1 cellular context compared by ENCODE assay signal in the genomic region with DNA sequence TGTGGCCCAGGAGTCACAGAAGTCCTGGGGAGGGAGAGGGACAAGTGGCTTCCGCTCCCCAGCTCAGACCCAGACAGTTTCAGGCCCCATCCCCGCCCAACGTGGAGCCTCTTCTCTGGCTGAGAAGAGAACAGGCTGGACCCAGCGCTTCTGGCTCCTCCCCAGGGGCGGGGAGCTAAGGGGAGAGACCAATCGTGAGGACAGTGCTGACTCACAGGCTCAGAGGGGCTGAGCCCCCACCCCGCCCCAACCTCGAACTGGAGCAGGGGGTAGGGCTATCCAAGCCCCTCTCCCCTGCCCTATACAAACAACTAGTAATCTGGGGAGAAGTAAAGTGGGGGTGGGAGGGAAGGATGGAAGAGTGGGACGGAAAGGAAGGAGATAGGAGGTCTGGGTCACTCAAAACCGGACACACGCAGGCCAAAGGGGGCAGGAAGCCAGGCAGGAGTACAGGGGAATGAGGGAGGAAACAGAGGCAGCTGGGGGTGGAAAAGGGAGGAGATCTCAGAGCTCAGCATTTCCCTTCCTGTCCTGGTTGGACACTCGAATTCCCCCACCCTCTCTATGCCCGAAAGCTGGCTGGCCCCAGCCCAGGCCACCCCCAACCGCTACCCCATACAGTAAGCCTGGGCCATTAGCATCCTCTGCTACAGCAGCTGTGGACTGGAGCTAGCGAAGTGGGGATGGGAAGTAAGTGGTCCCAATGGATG.
TF ChIP-seq lines count a peak whose summit lies in the region.

A gene with protein sequence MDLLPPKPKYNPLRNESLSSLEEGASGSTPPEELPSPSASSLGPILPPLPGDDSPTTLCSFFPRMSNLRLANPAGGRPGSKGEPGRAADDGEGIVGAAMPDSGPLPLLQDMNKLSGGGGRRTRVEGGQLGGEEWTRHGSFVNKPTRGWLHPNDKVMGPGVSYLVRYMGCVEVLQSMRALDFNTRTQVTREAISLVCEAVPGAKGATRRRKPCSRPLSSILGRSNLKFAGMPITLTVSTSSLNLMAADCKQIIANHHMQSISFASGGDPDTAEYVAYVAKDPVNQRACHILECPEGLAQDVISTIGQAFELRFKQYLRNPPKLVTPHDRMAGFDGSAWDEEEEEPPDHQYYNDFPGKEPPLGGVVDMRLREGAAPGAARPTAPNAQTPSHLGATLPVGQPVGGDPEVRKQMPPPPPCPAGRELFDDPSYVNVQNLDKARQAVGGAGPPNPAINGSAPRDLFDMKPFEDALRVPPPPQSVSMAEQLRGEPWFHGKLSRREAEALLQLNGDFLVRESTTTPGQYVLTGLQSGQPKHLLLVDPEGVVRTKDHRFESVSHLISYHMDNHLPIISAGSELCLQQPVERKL (minus strand): TSS at position 117 of the 710 bp plus-strand sequence. CDS start 221 bp downstream, outside the sequence.

TF ChIP-seq in HepG2, 621 proteins besides CTCF, POLR2A, EP300 and RAD21 (continued from another document and continues in another):
- TF ChIP-seq, protein P1, sequence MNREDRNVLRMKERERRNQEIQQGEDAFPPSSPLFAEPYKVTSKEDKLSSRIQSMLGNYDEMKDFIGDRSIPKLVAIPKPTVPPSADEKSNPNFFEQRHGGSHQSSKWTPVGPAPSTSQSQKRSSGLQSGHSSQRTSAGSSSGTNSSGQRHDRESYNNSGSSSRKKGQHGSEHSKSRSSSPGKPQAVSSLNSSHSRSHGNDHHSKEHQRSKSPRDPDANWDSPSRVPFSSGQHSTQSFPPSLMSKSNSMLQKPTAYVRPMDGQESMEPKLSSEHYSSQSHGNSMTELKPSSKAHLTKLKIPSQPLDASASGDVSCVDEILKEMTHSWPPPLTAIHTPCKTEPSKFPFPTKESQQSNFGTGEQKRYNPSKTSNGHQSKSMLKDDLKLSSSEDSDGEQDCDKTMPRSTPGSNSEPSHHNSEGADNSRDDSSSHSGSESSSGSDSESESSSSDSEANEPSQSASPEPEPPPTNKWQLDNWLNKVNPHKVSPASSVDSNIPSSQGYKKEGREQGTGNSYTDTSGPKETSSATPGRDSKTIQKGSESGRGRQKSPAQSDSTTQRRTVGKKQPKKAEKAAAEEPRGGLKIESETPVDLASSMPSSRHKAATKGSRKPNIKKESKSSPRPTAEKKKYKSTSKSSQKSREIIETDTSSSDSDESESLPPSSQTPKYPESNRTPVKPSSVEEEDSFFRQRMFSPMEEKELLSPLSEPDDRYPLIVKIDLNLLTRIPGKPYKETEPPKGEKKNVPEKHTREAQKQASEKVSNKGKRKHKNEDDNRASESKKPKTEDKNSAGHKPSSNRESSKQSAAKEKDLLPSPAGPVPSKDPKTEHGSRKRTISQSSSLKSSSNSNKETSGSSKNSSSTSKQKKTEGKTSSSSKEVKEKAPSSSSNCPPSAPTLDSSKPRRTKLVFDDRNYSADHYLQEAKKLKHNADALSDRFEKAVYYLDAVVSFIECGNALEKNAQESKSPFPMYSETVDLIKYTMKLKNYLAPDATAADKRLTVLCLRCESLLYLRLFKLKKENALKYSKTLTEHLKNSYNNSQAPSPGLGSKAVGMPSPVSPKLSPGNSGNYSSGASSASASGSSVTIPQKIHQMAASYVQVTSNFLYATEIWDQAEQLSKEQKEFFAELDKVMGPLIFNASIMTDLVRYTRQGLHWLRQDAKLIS (CRISPR knock-in tag; IDR thresholded peaks at IDR 0.05) = no peak
- TF ChIP-seq, protein P2, sequence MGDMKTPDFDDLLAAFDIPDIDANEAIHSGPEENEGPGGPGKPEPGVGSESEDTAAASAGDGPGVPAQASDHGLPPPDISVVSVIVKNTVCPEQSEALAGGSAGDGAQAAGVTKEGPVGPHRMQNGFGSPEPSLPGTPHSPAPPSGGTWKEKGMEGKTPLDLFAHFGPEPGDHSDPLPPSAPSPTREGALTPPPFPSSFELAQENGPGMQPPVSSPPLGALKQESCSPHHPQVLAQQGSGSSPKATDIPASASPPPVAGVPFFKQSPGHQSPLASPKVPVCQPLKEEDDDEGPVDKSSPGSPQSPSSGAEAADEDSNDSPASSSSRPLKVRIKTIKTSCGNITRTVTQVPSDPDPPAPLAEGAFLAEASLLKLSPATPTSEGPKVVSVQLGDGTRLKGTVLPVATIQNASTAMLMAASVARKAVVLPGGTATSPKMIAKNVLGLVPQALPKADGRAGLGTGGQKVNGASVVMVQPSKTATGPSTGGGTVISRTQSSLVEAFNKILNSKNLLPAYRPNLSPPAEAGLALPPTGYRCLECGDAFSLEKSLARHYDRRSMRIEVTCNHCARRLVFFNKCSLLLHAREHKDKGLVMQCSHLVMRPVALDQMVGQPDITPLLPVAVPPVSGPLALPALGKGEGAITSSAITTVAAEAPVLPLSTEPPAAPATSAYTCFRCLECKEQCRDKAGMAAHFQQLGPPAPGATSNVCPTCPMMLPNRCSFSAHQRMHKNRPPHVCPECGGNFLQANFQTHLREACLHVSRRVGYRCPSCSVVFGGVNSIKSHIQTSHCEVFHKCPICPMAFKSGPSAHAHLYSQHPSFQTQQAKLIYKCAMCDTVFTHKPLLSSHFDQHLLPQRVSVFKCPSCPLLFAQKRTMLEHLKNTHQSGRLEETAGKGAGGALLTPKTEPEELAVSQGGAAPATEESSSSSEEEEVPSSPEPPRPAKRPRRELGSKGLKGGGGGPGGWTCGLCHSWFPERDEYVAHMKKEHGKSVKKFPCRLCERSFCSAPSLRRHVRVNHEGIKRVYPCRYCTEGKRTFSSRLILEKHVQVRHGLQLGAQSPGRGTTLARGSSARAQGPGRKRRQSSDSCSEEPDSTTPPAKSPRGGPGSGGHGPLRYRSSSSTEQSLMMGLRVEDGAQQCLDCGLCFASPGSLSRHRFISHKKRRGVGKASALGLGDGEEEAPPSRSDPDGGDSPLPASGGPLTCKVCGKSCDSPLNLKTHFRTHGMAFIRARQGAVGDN (CRISPR knock-in tag; IDR thresholded peaks at IDR 0.05) = peak; percentile 77
- TF ChIP-seq RFX5 (IDR thresholded peaks at IDR 0.05; ENCODE audit: low read depth, low read length) (no peak), ZNF138 (CRISPR knock-in tag; IDR thresholded peaks at IDR 0.05; ENCODE audit: low read depth) (no peak), ZNF30 (CRISPR knock-in tag; IDR thresholded peaks at IDR 0.05) (no peak), CREB1 (IDR thresholded peaks at IDR 0.05) (no peak), CREB1 (CRISPR knock-in tag; IDR thresholded peaks at IDR 0.05) (no peak), GTF2F1 (IDR thresholded peaks at IDR 0.05; ENCODE audit: low read length) (no peak), FOXK2 (IDR thresholded peaks at IDR 0.05) (no peak), PITX1 (CRISPR knock-in tag; IDR thresholded peaks at IDR 0.05) (no peak), NR2C2 (CRISPR knock-in tag; IDR thresholded peaks at IDR 0.05; ENCODE audit: borderline replicate concordance) (no peak; the same call in 1 of the 2 replicates), ZNF572 (CRISPR knock-in tag; IDR thresholded peaks at IDR 0.05) (no peak), SRSF9 (IDR thresholded peaks at IDR 0.05; ENCODE audit: borderline replicate concordance, insufficient read depth, low read depth, low read length, poor library complexity, severe bottlenecking) (no peak), ZBTB7A (CRISPR knock-in tag; IDR thresholded peaks at IDR 0.05) (peak; percentile 75; the same call in 1 of the 2 replicates), XRCC5 (optimal IDR thresholded peaks at IDR 0.05; ENCODE audit: low read length) (no peak), EEA1 (CRISPR knock-in tag; IDR thresholded peaks at IDR 0.05; ENCODE audit: borderline replicate concordance) (no peak), ZNF557 (CRISPR knock-in tag; IDR thresholded peaks at IDR 0.05) (0 out of 2 replicates have a peak, but pooled peaks have one; percentile 45), ZNF776 (CRISPR knock-in tag; IDR thresholded peaks at IDR 0.05) (no peak), MED1 (CRISPR knock-in tag; IDR thresholded peaks at IDR 0.05) (peak; percentile 37; the same call in 1 of the 2 replicates), CBFB (CRISPR knock-in tag; IDR thresholded peaks at IDR 0.05) (no peak), ZNF136 (CRISPR knock-in tag; IDR thresholded peaks at IDR 0.05; ENCODE audit: low read depth) (no peak), ZNF326 (CRISPR knock-in tag; IDR thresholded peaks at IDR 0.05; ENCODE audit: borderline replicate concordance) (no peak), ATAD3A (CRISPR knock-in tag; IDR thresholded peaks at IDR 0.05) (no peak), ZKSCAN5 (CRISPR knock-in tag; IDR thresholded peaks at IDR 0.05) (no peak), ZMAT3 (CRISPR knock-in tag; conservative IDR thresholded peaks at IDR 0.05) (no peak), CAMTA2 (CRISPR knock-in tag; IDR thresholded peaks at IDR 0.05; ENCODE audit: borderline replicate concordance) (no peak), REPIN1 (CRISPR knock-in tag; IDR thresholded peaks at IDR 0.05; ENCODE audit: borderline replicate concordance, low read depth) (no peak)
- TF ChIP-seq, protein P3, sequence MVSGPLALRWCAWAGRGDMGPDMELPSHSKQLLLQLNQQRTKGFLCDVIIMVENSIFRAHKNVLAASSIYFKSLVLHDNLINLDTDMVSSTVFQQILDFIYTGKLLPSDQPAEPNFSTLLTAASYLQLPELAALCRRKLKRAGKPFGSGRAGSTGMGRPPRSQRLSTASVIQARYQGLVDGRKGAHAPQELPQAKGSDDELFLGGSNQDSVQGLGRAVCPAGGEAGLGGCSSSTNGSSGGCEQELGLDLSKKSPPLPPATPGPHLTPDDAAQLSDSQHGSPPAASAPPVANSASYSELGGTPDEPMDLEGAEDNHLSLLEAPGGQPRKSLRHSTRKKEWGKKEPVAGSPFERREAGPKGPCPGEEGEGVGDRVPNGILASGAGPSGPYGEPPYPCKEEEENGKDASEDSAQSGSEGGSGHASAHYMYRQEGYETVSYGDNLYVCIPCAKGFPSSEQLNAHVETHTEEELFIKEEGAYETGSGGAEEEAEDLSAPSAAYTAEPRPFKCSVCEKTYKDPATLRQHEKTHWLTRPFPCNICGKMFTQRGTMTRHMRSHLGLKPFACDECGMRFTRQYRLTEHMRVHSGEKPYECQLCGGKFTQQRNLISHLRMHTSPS (CRISPR knock-in tag; IDR thresholded peaks at IDR 0.05; ENCODE audit: low read depth) = no peak
- TF ChIP-seq, protein P4, sequence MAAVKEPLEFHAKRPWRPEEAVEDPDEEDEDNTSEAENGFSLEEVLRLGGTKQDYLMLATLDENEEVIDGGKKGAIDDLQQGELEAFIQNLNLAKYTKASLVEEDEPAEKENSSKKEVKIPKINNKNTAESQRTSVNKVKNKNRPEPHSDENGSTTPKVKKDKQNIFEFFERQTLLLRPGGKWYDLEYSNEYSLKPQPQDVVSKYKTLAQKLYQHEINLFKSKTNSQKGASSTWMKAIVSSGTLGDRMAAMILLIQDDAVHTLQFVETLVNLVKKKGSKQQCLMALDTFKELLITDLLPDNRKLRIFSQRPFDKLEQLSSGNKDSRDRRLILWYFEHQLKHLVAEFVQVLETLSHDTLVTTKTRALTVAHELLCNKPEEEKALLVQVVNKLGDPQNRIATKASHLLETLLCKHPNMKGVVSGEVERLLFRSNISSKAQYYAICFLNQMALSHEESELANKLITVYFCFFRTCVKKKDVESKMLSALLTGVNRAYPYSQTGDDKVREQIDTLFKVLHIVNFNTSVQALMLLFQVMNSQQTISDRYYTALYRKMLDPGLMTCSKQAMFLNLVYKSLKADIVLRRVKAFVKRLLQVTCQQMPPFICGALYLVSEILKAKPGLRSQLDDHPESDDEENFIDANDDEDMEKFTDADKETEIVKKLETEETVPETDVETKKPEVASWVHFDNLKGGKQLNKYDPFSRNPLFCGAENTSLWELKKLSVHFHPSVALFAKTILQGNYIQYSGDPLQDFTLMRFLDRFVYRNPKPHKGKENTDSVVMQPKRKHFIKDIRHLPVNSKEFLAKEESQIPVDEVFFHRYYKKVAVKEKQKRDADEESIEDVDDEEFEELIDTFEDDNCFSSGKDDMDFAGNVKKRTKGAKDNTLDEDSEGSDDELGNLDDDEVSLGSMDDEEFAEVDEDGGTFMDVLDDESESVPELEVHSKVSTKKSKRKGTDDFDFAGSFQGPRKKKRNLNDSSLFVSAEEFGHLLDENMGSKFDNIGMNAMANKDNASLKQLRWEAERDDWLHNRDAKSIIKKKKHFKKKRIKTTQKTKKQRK (IDR thresholded peaks at IDR 0.05; ENCODE audit: low read length) = no peak
- TF ChIP-seq, protein P5, sequence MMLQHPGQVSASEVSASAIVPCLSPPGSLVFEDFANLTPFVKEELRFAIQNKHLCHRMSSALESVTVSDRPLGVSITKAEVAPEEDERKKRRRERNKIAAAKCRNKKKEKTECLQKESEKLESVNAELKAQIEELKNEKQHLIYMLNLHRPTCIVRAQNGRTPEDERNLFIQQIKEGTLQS (CRISPR knock-in tag; IDR thresholded peaks at IDR 0.05) = 0 out of 2 replicates have a peak, but pooled peaks have one; percentile 35
- TF ChIP-seq, protein P6, sequence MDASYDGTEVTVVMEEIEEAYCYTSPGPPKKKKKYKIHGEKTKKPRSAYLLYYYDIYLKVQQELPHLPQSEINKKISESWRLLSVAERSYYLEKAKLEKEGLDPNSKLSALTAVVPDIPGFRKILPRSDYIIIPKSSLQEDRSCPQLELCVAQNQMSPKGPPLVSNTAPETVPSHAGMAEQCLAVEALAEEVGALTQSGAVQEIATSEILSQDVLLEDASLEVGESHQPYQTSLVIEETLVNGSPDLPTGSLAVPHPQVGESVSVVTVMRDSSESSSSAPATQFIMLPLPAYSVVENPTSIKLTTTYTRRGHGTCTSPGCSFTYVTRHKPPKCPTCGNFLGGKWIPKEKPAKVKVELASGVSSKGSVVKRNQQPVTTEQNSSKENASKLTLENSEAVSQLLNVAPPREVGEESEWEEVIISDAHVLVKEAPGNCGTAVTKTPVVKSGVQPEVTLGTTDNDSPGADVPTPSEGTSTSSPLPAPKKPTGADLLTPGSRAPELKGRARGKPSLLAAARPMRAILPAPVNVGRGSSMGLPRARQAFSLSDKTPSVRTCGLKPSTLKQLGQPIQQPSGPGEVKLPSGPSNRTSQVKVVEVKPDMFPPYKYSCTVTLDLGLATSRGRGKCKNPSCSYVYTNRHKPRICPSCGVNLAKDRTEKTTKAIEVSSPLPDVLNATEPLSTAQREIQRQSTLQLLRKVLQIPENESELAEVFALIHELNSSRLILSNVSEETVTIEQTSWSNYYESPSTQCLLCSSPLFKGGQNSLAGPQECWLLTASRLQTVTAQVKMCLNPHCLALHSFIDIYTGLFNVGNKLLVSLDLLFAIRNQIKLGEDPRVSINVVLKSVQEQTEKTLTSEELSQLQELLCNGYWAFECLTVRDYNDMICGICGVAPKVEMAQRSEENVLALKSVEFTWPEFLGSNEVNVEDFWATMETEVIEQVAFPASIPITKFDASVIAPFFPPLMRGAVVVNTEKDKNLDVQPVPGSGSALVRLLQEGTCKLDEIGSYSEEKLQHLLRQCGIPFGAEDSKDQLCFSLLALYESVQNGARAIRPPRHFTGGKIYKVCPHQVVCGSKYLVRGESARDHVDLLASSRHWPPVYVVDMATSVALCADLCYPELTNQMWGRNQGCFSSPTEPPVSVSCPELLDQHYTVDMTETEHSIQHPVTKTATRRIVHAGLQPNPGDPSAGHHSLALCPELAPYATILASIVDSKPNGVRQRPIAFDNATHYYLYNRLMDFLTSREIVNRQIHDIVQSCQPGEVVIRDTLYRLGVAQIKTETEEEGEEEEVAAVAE (CRISPR knock-in tag; IDR thresholded peaks at IDR 0.05; ENCODE audit: borderline replicate concordance) = peak; percentile 58
- TF ChIP-seq, protein P7, sequence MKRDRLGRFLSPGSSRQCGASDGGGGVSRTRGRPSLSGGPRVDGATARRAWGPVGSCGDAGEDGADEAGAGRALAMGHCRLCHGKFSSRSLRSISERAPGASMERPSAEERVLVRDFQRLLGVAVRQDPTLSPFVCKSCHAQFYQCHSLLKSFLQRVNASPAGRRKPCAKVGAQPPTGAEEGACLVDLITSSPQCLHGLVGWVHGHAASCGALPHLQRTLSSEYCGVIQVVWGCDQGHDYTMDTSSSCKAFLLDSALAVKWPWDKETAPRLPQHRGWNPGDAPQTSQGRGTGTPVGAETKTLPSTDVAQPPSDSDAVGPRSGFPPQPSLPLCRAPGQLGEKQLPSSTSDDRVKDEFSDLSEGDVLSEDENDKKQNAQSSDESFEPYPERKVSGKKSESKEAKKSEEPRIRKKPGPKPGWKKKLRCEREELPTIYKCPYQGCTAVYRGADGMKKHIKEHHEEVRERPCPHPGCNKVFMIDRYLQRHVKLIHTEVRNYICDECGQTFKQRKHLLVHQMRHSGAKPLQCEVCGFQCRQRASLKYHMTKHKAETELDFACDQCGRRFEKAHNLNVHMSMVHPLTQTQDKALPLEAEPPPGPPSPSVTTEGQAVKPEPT (CRISPR knock-in tag; IDR thresholded peaks at IDR 0.05; ENCODE audit: low read depth) = no peak
